Comparison of ENCODE assay signal across 1 cellular context in genomic region chr6:35474129-35474977, GRCh38.
A peak's percentile ranks its signal among the peaks of the same experiment; 100 is the strongest.
TF ChIP-seq lines count a peak whose summit lies in the region.

No MANE protein-coding gene starts in this region.

TF ChIP-seq in HEK293, 187 proteins besides CTCF, POLR2A, EP300 and RAD21 (continued from another document):
- TF ChIP-seq ZNF658 (tag by site-specific recombination; IDR thresholded peaks at IDR 0.05), result no peak
- TF ChIP-seq ZNF114 (tag by site-specific recombination; IDR thresholded peaks at IDR 0.05), result no peak
- TF ChIP-seq ZNF132 (tag by site-specific recombination; IDR thresholded peaks at IDR 0.05; ENCODE audit: borderline replicate concordance), result no peak
- no peak for TF ChIP-seq ZNF202 (tag by site-specific recombination; IDR thresholded peaks at IDR 0.05; ENCODE audit: borderline replicate concordance)
- no peak for TF ChIP-seq SALL2 (tag by site-specific recombination; IDR thresholded peaks at IDR 0.05; ENCODE audit: borderline replicate concordance)
- TF ChIP-seq ZNF837 (tag by site-specific recombination; IDR thresholded peaks at IDR 0.05), result no peak
- TF ChIP-seq REST (tag by site-specific recombination; IDR thresholded peaks at IDR 0.05), result no peak
- no peak for TF ChIP-seq SCRT2 (tag by site-specific recombination; IDR thresholded peaks at IDR 0.05)
- no peak for TF ChIP-seq ZNF585B (tag by site-specific recombination; IDR thresholded peaks at IDR 0.05)
- no peak for TF ChIP-seq ZFP3 (tag by site-specific recombination; IDR thresholded peaks at IDR 0.05; ENCODE audit: low read depth)
- TF ChIP-seq ZNF677 (tag by site-specific recombination; IDR thresholded peaks at IDR 0.05), result no peak
- TF ChIP-seq ZBTB20 (tag by site-specific recombination; IDR thresholded peaks at IDR 0.05), result peak; percentile 43; the same call in 1 of the 2 replicates
- no peak for TF ChIP-seq ZNF433 (tag by site-specific recombination; IDR thresholded peaks at IDR 0.05; ENCODE audit: low read depth)
- no peak for TF ChIP-seq ZNF555 (tag by site-specific recombination; conservative IDR thresholded peaks at IDR 0.05)
- no peak for TF ChIP-seq ZNF416 (tag by site-specific recombination; IDR thresholded peaks at IDR 0.05)
- no peak for TF ChIP-seq HOXC10 (CRISPR knock-in tag; IDR thresholded peaks at IDR 0.05)
- no peak for TF ChIP-seq TRIM28 (IDR thresholded peaks at IDR 0.05; ENCODE audit: borderline replicate concordance, low read length)
- no peak for TF ChIP-seq KLF16 (tag by site-specific recombination; IDR thresholded peaks at IDR 0.05)
- TF ChIP-seq ZNF707 (tag by site-specific recombination; IDR thresholded peaks at IDR 0.05), result no peak
- peak; percentile 82; the same call in 1 of the 2 replicates for TF ChIP-seq PRDM10 (tag by site-specific recombination; IDR thresholded peaks at IDR 0.05)
- no peak for TF ChIP-seq ZNF112 (tag by site-specific recombination; IDR thresholded peaks at IDR 0.05)
- TF ChIP-seq GLIS2 (tag by site-specific recombination; IDR thresholded peaks at IDR 0.05), result peak; percentile 48; the same call in 1 of the 2 replicates
- no peak for TF ChIP-seq PRDM4 (tag by site-specific recombination; IDR thresholded peaks at IDR 0.05)
- TF ChIP-seq ZNF302 (tag by site-specific recombination; IDR thresholded peaks at IDR 0.05; ENCODE audit: low read depth), result no peak
- peak; percentile 28; the same call in 1 of the 2 replicates for TF ChIP-seq ZNF600 (tag by site-specific recombination; IDR thresholded peaks at IDR 0.05)
- TF ChIP-seq SP2 (tag by site-specific recombination; IDR thresholded peaks at IDR 0.05), result 0 out of 2 replicates have a peak, but pooled peaks have one; percentile 12
- no peak for TF ChIP-seq ZSCAN16 (tag by site-specific recombination; IDR thresholded peaks at IDR 0.05)
- no peak for TF ChIP-seq ZNF513 (tag by site-specific recombination; IDR thresholded peaks at IDR 0.05)
- TF ChIP-seq ZNF350 (tag by site-specific recombination; IDR thresholded peaks at IDR 0.05), result no peak
